10 cellular contexts compared by ENCODE assay signal in genomic region chr12:80632835-80633234, GRCh38.
A peak's percentile ranks its signal among the peaks of the same experiment; 100 is the strongest.
DNase-seq lines count a peak whose midpoint lies in the region; ATAC-seq and TF ChIP-seq lines count a peak whose summit lies in the region.
"Had no signal": no experiment of that assay in that cellular context is flagged by ENCODE, and none has a peak within 500 bp of the region (broad histone marks: within the 10 kb centered on the region; RNA-seq: fewer than 3 reads in every experiment).

No MANE protein-coding gene starts in this region.

- no peaks in the 10 kb centered on the region for H3K36me3 Mint-ChIP-seq in GM23338 (ENCODE audit: low read depth)
- H3K36me3 Mint-ChIP-seq in activated naive CD8-positive, alpha-beta T cell treated with anti-CD3 and anti-CD28 coated beads, Interleukin-2, amount 50 U/mL, for 24 hours (ENCODE audit: low read depth), result no peaks in the 10 kb centered on the region

- no peaks in the 10 kb centered on the region for H3K36me3 ChIP-seq in GM23338 (ENCODE audit: insufficient read depth)
- no peaks in the 10 kb centered on the region for H3K36me3 ChIP-seq in PC-3 (ENCODE audit: low read depth, low read length)
- H3K36me3 ChIP-seq: colonic mucosa had no signal

- H3K27ac Mint-ChIP-seq in GM23338, result no peak overlapping the region
- no peak overlapping the region for H3K27ac Mint-ChIP-seq in activated naive CD8-positive, alpha-beta T cell treated with anti-CD3 and anti-CD28 coated beads, Interleukin-2, amount 50 U/mL, for 24 hours

- no peak overlapping the region for H3K4me3 ChIP-seq in AG10803 (ENCODE audit: low read length)
- H3K4me3 ChIP-seq in GM23338, result no peak overlapping the region
- H3K4me3 ChIP-seq in PC-3 (ENCODE audit: low read length), result no peak overlapping the region
- H3K4me3 ChIP-seq: colonic mucosa had no signal

- H3K27me3 ChIP-seq in GM23338 (ENCODE audit: insufficient read depth) (no peaks in the 10 kb centered on the region), PC-3 (ENCODE audit: low read length) (no peaks in the 10 kb centered on the region)
- H3K27me3 ChIP-seq: colonic mucosa had no signal

- no peaks in the 10 kb centered on the region for H3F3A ChIP-seq in GM23338 (replicated peaks; ENCODE audit: low read depth)
- H3F3A ChIP-seq in PC-3 (ENCODE audit: low read length, unreplicated experiment), result no peaks in the 10 kb centered on the region

- H3K27me3 Mint-ChIP-seq in GM23338 (ENCODE audit: insufficient read depth, low read depth, poor library complexity), result peaks cover under 1% of the 10 kb centered on the region
- no peaks in the 10 kb centered on the region for H3K27me3 Mint-ChIP-seq in activated naive CD8-positive, alpha-beta T cell treated with anti-CD3 and anti-CD28 coated beads, Interleukin-2, amount 50 U/mL, for 24 hours

- H3K9ac ChIP-seq in PC-3 (ENCODE audit: low read length), result no peak overlapping the region

- BruUV-seq in PC-3 (replicated peaks; lab: Mats Ljungman, UMichigan), result no TSS peak

- H3K9me3 Mint-ChIP-seq in GM23338, result no peaks in the 10 kb centered on the region
- H3K9me3 Mint-ChIP-seq in activated naive CD8-positive, alpha-beta T cell treated with anti-CD3 and anti-CD28 coated beads, Interleukin-2, amount 50 U/mL, for 24 hours, result no peaks in the 10 kb centered on the region

- no peak overlapping the region for H3K4me3 Mint-ChIP-seq in GM23338
- no peak overlapping the region for H3K4me3 Mint-ChIP-seq in activated naive CD8-positive, alpha-beta T cell treated with anti-CD3 and anti-CD28 coated beads, Interleukin-2, amount 50 U/mL, for 24 hours

- H3K4me1 Mint-ChIP-seq in GM23338, result peaks cover 14% of the 10 kb centered on the region; the same call in 2 of the 3 replicates
- H3K4me1 Mint-ChIP-seq in activated naive CD8-positive, alpha-beta T cell treated with anti-CD3 and anti-CD28 coated beads, Interleukin-2, amount 50 U/mL, for 24 hours, result no peaks in the 10 kb centered on the region

- H4K20me1 ChIP-seq in GM23338 (replicated peaks; ENCODE audit: insufficient read depth) (no peaks in the 10 kb centered on the region), PC-3 (ENCODE audit: low read length) (no peaks in the 10 kb centered on the region)

- CTCF ChIA-PET in PC-3 (lab: Charles Lee), result interaction anchor here (0.5 kb wide), 1 partner anchor 113 kb away, joined by 5 read pairs; no protein-coding TSS in a partner anchor

- H3K9me2 ChIP-seq in GM23338 (ENCODE audit: insufficient read depth), result no peaks in the 10 kb centered on the region
- H3K9me2 ChIP-seq in PC-3 (replicated peaks; ENCODE audit: low read length), result no peaks in the 10 kb centered on the region

- intact Hi-C loops in PC-3 (cut with micrococcal nuclease), result no loop called here

- TF ChIP-seq CTCF in AG10803 (conservative IDR thresholded peaks at IDR 0.05; ENCODE audit: low read length) (peak; percentile 35), GM23338 (conservative IDR thresholded peaks at IDR 0.05; ENCODE audit: low read depth in 2 of 2) (peak; percentile 73 to 89), PC-3 (conservative IDR thresholded peaks at IDR 0.05; ENCODE audit: low read depth, low read length) (peak; percentile 66)

- H3K79me2 ChIP-seq in GM23338 (replicated peaks; ENCODE audit: insufficient read depth) (no peaks in the 10 kb centered on the region), PC-3 (ENCODE audit: low read length) (no peaks in the 10 kb centered on the region)

- H3K4me1 ChIP-seq in GM23338 (ENCODE audit: insufficient read depth) (no peaks in the 10 kb centered on the region), PC-3 (ENCODE audit: insufficient read depth, low read length) (peaks cover 4% of the 10 kb centered on the region; the same call in 1 of the 2 replicates)
- H3K4me1 ChIP-seq: colonic mucosa had no signal

- ATAC-seq in GM23338 (peak; percentile 98), PC-3 (no peak), HG03196 (IDR thresholded peaks at IDR 0.05; ENCODE audit: unreplicated experiment) (no peak)
- ATAC-seq in activated naive CD8-positive, alpha-beta T cell treated with anti-CD3 and anti-CD28 coated beads, Interleukin-2, amount 50 U/mL, for 24 hours, result no peak

- POLR2A ChIA-PET in PC-3 (lab: Charles Lee; ENCODE audit: unreplicated experiment), result no interaction called here

- H3K4me2 ChIP-seq in GM23338, result no peak overlapping the region
- H3K4me2 ChIP-seq in PC-3 (ENCODE audit: low read length), result no peak overlapping the region

- H3K27ac ChIP-seq in GM23338 (ENCODE audit: low read depth) (no peak overlapping the region), PC-3 (ENCODE audit: low read length) (no peak overlapping the region)
- H3K27ac ChIP-seq: colonic mucosa had no signal

- no peaks in the 10 kb centered on the region for H3K9me3 ChIP-seq in PC-3 (ENCODE audit: low read length)
- H3K9me3 ChIP-seq: colonic mucosa had no signal

- DNase-seq in AG10803 (ENCODE audit: low read depth) (peak; percentile 3), GM23338 (ENCODE audit: low spot score) (peak; percentile 89), PC-3 (peak; percentile 35), iPS DF 19.7 (ENCODE audit: low read depth, low spot score) (peak; percentile 54), cerebellar nuclear complex (lab: John Stamatoyannopoulos, UW) (no peak), HuH-7.5 (ENCODE audit: low spot score) (no peak)
- DNase-seq in activated naive CD8-positive, alpha-beta T cell treated with anti-CD3 and anti-CD28 coated beads, Interleukin-2, amount 50 U/mL, for 24 hours, result no peak
- DNase-seq: activated CD4-positive, CD25-positive, alpha-beta regulatory T cell; colonic mucosa had no signal

- peak overlapping the region; percentile 19; the same call in 1 of the 2 replicates for H2AFZ ChIP-seq in GM23338
- no peak overlapping the region for H2AFZ ChIP-seq in PC-3 (ENCODE audit: low read length)

TF ChIP-seq in GM23338, 12 proteins besides CTCF, POLR2A, EP300 and RAD21:
- TF ChIP-seq ETS1 (IDR thresholded peaks at IDR 0.05), result no peak
- peak; percentile 90 for TF ChIP-seq ZNF462 (CRISPR knock-in tag; IDR thresholded peaks at IDR 0.05)

Comparison
In these comparisons a context has a peak if more than half of its experiments do, and no peak if none do; other contexts are left out.
1. DNase-seq: peak in AG10803 (single experiment), GM23338 (single experiment), PC-3 (single experiment) and iPS DF 19.7 (single experiment); none in activated naive CD8-positive, alpha-beta T cell treated with anti-CD3 and anti-CD28 coated beads, Interleukin-2, amount 50 U/mL, for 24 hours (single experiment), cerebellar nuclear complex (0 of 2) and HuH-7.5 (single experiment).
2. Peak in every context shown above with its lines, with median percentiles within 50 percentile points of each other: CTCF ChIP-seq.